ENCODE assay signal across 8 cellular contexts in the genomic region with DNA sequence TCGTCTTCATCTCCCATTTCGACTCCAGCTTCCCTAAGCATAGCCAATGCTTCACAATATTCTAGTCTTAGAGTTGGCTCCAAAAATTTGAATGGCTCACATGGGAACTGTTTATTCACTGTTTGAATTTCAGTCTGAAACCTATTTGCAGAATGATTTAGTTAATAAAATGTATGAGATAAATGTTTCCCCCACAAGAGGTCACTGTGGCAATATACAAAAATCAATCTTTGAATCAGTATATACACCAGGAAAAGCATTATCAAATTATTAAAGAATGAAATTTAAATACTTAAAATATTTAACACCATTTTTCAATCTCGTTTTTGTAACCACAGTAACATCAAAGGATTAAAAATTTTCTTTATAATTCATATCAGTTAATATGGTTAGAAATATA. TPM values are rescaled to one million over a fixed set of nuclear protein-coding genes. Genes with fewer than 3 reads are reported as not detected.
DNase-seq lines count a peak whose midpoint lies in the region; FAIRE-seq and TF ChIP-seq lines count a peak whose summit lies in the region.

No MANE protein-coding gene starts in this region.

- H3K4me2 ChIP-seq in SK-N-SH (no peak overlapping the region), smooth muscle cell (no peak overlapping the region)

- H3K4me3 ChIP-seq in SK-N-SH (ENCODE audit: low read depth in 2 of 2, low read length in 1 of 2) (no peak overlapping the region; a peak in 1 of 4 replicates), smooth muscle cell (no peak overlapping the region)

- no peak for FAIRE-seq in GM12891 (lab: Jason Lieb, UNC)

- TF ChIP-seq CTCF in SK-N-SH (IDR thresholded peaks at IDR 0.05), result peak; percentile 70
- TF ChIP-seq CTCF in smooth muscle cell (IDR thresholded peaks at IDR 0.05; ENCODE audit: borderline replicate concordance, insufficient read depth, poor library complexity, severe bottlenecking), result peak; percentile 58

- H3K36me3 ChIP-seq in SK-N-SH (replicated peaks in 1 of 2; ENCODE audit: control insufficient read depth in 1 of 2, insufficient read depth in 2 of 2, low read length in 1 of 2) (peaks cover 39 to 40% of the 10 kb centered on the region in 2 experiments), smooth muscle cell (ENCODE audit: low read depth) (peaks cover 8% of the 10 kb centered on the region)

- H4K20me1 ChIP-seq in SK-N-SH (ENCODE audit: insufficient read depth) (no peaks in the 10 kb centered on the region), smooth muscle cell (ENCODE audit: low read depth) (peaks cover 13% of the 10 kb centered on the region)

- H3K27me3 ChIP-seq in SK-N-SH (ENCODE audit: insufficient read depth) (no peaks in the 10 kb centered on the region), smooth muscle cell (ENCODE audit: low read depth) (no peaks in the 10 kb centered on the region)

- H3K4me1 ChIP-seq in SK-N-SH (ENCODE audit: control insufficient read depth in 1 of 2, insufficient read depth in 2 of 2, low read depth in 1 of 2, low read length in 1 of 2) (no peaks in the 10 kb centered on the region), smooth muscle cell (ENCODE audit: low read depth) (no peaks in the 10 kb centered on the region)

- CTCF ChIA-PET in SK-N-SH (lab: Yijun Ruan, JAX), result interaction anchor here (0.5 to 7.3 kb wide), 6 partner anchors 13 to 1005 kb away, joined by 3 to 158 read pairs (median 3); no protein-coding TSS in a partner anchor

- H3K27ac ChIP-seq in SK-N-SH (ENCODE audit: low read depth in 2 of 2, low read length in 1 of 2) (no peak overlapping the region), smooth muscle cell (ENCODE audit: low read depth) (no peak overlapping the region)

- H3F3A ChIP-seq in SK-N-SH (replicated peaks; ENCODE audit: insufficient read depth) (peaks cover 22% of the 10 kb centered on the region), smooth muscle cell (ENCODE audit: low read depth) (peaks cover 4% of the 10 kb centered on the region)

- peak; percentile 70 for TF ChIP-seq RAD21 in SK-N-SH (IDR thresholded peaks at IDR 0.05; ENCODE audit: low read length)

- DNase-seq in DMS79 treated with DMSO at 0.1 percent for 48 hours (lab: John Stamatoyannopoulos, UW) (peak; percentile 62), KG1 (lab: John Stamatoyannopoulos, UW) (peak; percentile 27), SK-N-SH (peak; percentile 20), fibroblast of the conjunctiva (ENCODE audit: low read depth) (peak; percentile 8), smooth muscle cell (lab: John Stamatoyannopoulos, UW; ENCODE audit: unreplicated experiment) (no peak), GM12891 (ENCODE audit: insufficient read length, low spot score) (no peak), 8988T (no peak)
- DNase-seq in activated T-cell treated with anti-CD3 and anti-CD28 coated beads, Interleukin-2, amount 50 U/mL, for 1 hour, result no peak

- 51% methylated on average over 3 of the region's 3 CpGs for WGBS in SK-N-SH (ENCODE audit: low lambda C conversion rate)
- WGBS in smooth muscle cell (ENCODE audit: low lambda C conversion rate), result 77% methylated on average over 3 of the region's 3 CpGs

- H3K9me3 ChIP-seq in SK-N-SH (no peaks in the 10 kb centered on the region), smooth muscle cell (replicated peaks; ENCODE audit: low read depth) (no peaks in the 10 kb centered on the region)

- no peak for TF ChIP-seq EP300 in SK-N-SH (IDR thresholded peaks at IDR 0.05; ENCODE audit: borderline replicate concordance in 1 of 2, low read depth in 1 of 2, low read length in 1 of 2)

- H2AFZ ChIP-seq in SK-N-SH (ENCODE audit: low read depth), result no peak overlapping the region
- H2AFZ ChIP-seq in smooth muscle cell (ENCODE audit: low read depth), result no peak overlapping the region

- H3K9me2 ChIP-seq in SK-N-SH, result no peaks in the 10 kb centered on the region

- no peak for TF ChIP-seq POLR2A in GM12891 (IDR thresholded peaks at IDR 0.05; ENCODE audit: low read depth, low read length)

- H3K9ac ChIP-seq in SK-N-SH (no peak overlapping the region), smooth muscle cell (ENCODE audit: low read depth) (no peak overlapping the region)

- H3K79me2 ChIP-seq in SK-N-SH (ENCODE audit: insufficient read depth) (no peaks in the 10 kb centered on the region), smooth muscle cell (ENCODE audit: low read depth) (no peaks in the 10 kb centered on the region)

- POLR2A ChIA-PET in SK-N-SH (lab: Yijun Ruan, JAX), result no interaction called here

TF ChIP-seq in SK-N-SH, 30 proteins besides CTCF, POLR2A, EP300 and RAD21:
- peak; percentile 41; the same call in 1 of the 2 replicates for TF ChIP-seq SMC3 (IDR thresholded peaks at IDR 0.05; ENCODE audit: low read depth, low read length)
- TF ChIP-seq, protein P1, sequence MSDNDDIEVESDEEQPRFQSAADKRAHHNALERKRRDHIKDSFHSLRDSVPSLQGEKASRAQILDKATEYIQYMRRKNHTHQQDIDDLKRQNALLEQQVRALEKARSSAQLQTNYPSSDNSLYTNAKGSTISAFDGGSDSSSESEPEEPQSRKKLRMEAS (IDR thresholded peaks at IDR 0.05; ENCODE audit: low read depth), result no peak

TF ChIP-seq in GM12891, 5 proteins besides CTCF, POLR2A, EP300 and RAD21:
- no peak for TF ChIP-seq PAX5 (IDR thresholded peaks at IDR 0.05; ENCODE audit: insufficient read depth, low read length, severe bottlenecking)
- TF ChIP-seq POU2F2 (IDR thresholded peaks at IDR 0.05; ENCODE audit: low read depth, low read length), result no peak
- no peak for TF ChIP-seq POLR2AphosphoS5 (IDR thresholded peaks at IDR 0.05; ENCODE audit: low read depth, low read length)
- no peak for TF ChIP-seq TAF1 (IDR thresholded peaks at IDR 0.05; ENCODE audit: low read depth, low read length)
- no peak for TF ChIP-seq SPI1 (IDR thresholded peaks at IDR 0.05; ENCODE audit: low read depth, low read length)

RNA-seq across cellular contexts. Expression of a gene that starts 40.0 kb away (rescaled TPM):
- polyA plus RNA-seq in SK-N-SH (2012; rRNA removed) (18.4 and 18.9 TPM in 2 replicates), smooth muscle cell (15.0 and 17.3 TPM in 2 replicates)
- polyA plus RNA-seq in SK-N-SH (2012; cell fraction: cytosol; rRNA removed), result 20.8 and 22.9 TPM in 2 replicates
- polyA plus RNA-seq in SK-N-SH (2012; cell fraction: nucleus; rRNA removed), result 8.8 and 15.5 TPM in 2 replicates
- 19.0 TPM in 2 replicates for total RNA-seq in smooth muscle cell
- polyA plus RNA-seq in GM12891 (2012; ENCODE audit: low read depth, missing spikeins), result 42.4 TPM

Comparison
In these comparisons a context has a peak if more than half of its experiments do, and no peak if none do; other contexts are left out.
1. DNase-seq: peak in DMS79 treated with DMSO at 0.1 percent for 48 hours (single experiment), KG1 (single experiment), SK-N-SH (single experiment) and fibroblast of the conjunctiva (single experiment); none in smooth muscle cell (single experiment), activated T-cell treated with anti-CD3 and anti-CD28 coated beads, Interleukin-2, amount 50 U/mL, for 1 hour (single experiment), GM12891 (single experiment) and 8988T (single experiment).